ENCODE assay signal across 18 cellular contexts in genomic region chr9:16206560-16206959, GRCh38.
"Had no signal": no experiment of that assay in that cellular context is flagged by ENCODE, and none has a peak within 500 bp of the region (broad histone marks: within the 10 kb centered on the region; RNA-seq: fewer than 3 reads in every experiment).

No MANE protein-coding gene starts in this region.

- H3K4me1 ChIP-seq: lower lobe of right lung had no signal

- H3K27me3 ChIP-seq: foreskin keratinocyte, ovary had no signal

- DNase-seq: activated CD4-positive, alpha-beta T cell treated with anti-CD3 and anti-CD28 coated beads, Interleukin-2, amount 50 U/mL, for 4 hours; activated effector memory CD4-positive, alpha-beta T cell treated with Interleukin-2 at 50 U/mL for 16 hours; activated naive CD4-positive, alpha-beta T cell treated with anti-CD3 and anti-CD28 coated beads, Interleukin-2, amount 50 U/mL, for 16 hours; activated T-cell treated with anti-CD3 and anti-CD28 coated beads, Interleukin-2, amount 50 U/mL, for 4 hours; cortex of kidney; effector CD4-positive, alpha-beta T cell; foreskin keratinocyte; immature natural killer cell; lower lobe of right lung; stimulated activated CD4-positive, alpha-beta T cell treated with anti-CD3 and anti-CD28 coated beads, Interleukin-12 subunit alpha, Interleukin-12 subunit beta, amount 100 ng/mL, for 4 hours; stimulated activated CD4-positive, alpha-beta T cell treated with anti-CD3 and anti-CD28 coated beads, Interleukin-2, amount 100 ng/mL, for 24 hours; T-helper 9 cell had no signal

- H3K27ac ChIP-seq: foreskin keratinocyte, lower lobe of right lung had no signal

- ATAC-seq: activated CD4-positive, CD25-positive, alpha-beta regulatory T cell treated with anti-CD3 and anti-CD28 coated beads, Interleukin-2, amount 50 U/mL, for 24 hours; activated T-cell treated with anti-CD3 and anti-CD28 coated beads, Interleukin-2, amount 50 U/mL, for 4 hours; lower lobe of right lung had no signal

- H3K4me3 Mint-ChIP-seq: activated T-cell treated with anti-CD3 and anti-CD28 coated beads, Interleukin-2, amount 50 U/mL, for 4 hours; central memory CD8-positive, alpha-beta T cell; immature natural killer cell; mesothelial cell of epicardium; T-cell had no signal

- H3K27me3 Mint-ChIP-seq: brain; central memory CD8-positive, alpha-beta T cell had no signal

- H3K36me3 Mint-ChIP-seq: brain, immature natural killer cell, T-cell had no signal

- H3K4me3 ChIP-seq: lower lobe of right lung, ovary had no signal

- H3K36me3 ChIP-seq: lower lobe of right lung, ovary had no signal

- H3K27ac Mint-ChIP-seq: immature natural killer cell, mesothelial cell of epicardium, T-cell had no signal

- H3K4me1 Mint-ChIP-seq: central memory CD8-positive, alpha-beta T cell had no signal

- H3K9me3 ChIP-seq: lower lobe of right lung, ovary had no signal
